15 cellular contexts compared by ENCODE assay signal in genomic region chr13:22903925-22904324, GRCh38.
"Had no signal": no experiment of that assay in that cellular context is flagged by ENCODE, and none has a peak within 500 bp of the region (broad histone marks: within the 10 kb centered on the region; RNA-seq: fewer than 3 reads in every experiment).

No MANE protein-coding gene starts in this region.

- H3K27me3 ChIP-seq: colonic mucosa, heart right ventricle, right atrium auricular region, sigmoid colon had no signal

- DNase-seq: colonic mucosa; dermis blood vessel endothelial cell; erythroblast; foreskin keratinocyte; kidney glomerular epithelial cell; mammary epithelial cell; natural killer cell; sigmoid colon; stimulated activated CD4-positive, alpha-beta T cell treated with anti-CD3 and anti-CD28 coated beads, Interleukin-12 subunit alpha, Interleukin-12 subunit beta, amount 100 ng/mL, for 4 hours; stimulated activated naive CD4-positive, alpha-beta T cell treated with Interleukin-2 at 50 U/mL for 16 hours; trophoblast cell had no signal

- ATAC-seq: foreskin keratinocyte, heart right ventricle, left lobe of liver, natural killer cell had no signal

- H3K4me3 ChIP-seq: colonic mucosa, heart right ventricle, right atrium auricular region, sigmoid colon, skin epidermis had no signal

- H3K9me3 ChIP-seq: colonic mucosa, right atrium auricular region, sigmoid colon had no signal

- H3K27ac ChIP-seq: colonic mucosa, foreskin keratinocyte, heart right ventricle, right atrium auricular region, sigmoid colon, skin epidermis had no signal

- H3K4me1 ChIP-seq: colonic mucosa, foreskin keratinocyte, heart right ventricle, sigmoid colon had no signal

- H3K36me3 ChIP-seq: colonic mucosa, heart right ventricle, right atrium auricular region, sigmoid colon had no signal
